Comparison of ENCODE assay signal across 1 cellular context in genomic region chr5:128412145-128412930, GRCh38.
TF ChIP-seq lines count a peak whose summit lies in the region.

No MANE protein-coding gene starts in this region.

TF ChIP-seq in GM12878, 131 proteins besides CTCF, POLR2A, EP300 and RAD21 (continued from another document):
- TF ChIP-seq NR2C2 (IDR thresholded peaks at IDR 0.05; ENCODE audit: borderline replicate concordance, control insufficient read depth, insufficient read length, low read depth) (no peak), YBX1 (IDR thresholded peaks at IDR 0.05) (no peak), E2F8 (IDR thresholded peaks at IDR 0.05; ENCODE audit: low read depth, partially characterized antibody) (no peak), ZZZ3 (IDR thresholded peaks at IDR 0.05; ENCODE audit: control insufficient read depth, insufficient read length, low read depth) (no peak), CHD4 (IDR thresholded peaks at IDR 0.05) (no peak), MEF2B (IDR thresholded peaks at IDR 0.05; ENCODE audit: partially characterized antibody, poor library complexity, severe bottlenecking) (no peak), PRDM15 (CRISPR knock-in tag; IDR thresholded peaks at IDR 0.05) (no peak), SP1 (IDR thresholded peaks at IDR 0.05; ENCODE audit: low read depth, low read length) (no peak)
TF ChIP-seq in GM12878: peak in this region for 0.
